In genomic region chr5:166505086-166505485, GRCh38 we compare ENCODE assay signal across 18 cellular contexts.
DNase-seq lines count a peak whose midpoint lies in the region; ATAC-seq and TF ChIP-seq lines count a peak whose summit lies in the region.
"Had no signal": no experiment of that assay in that cellular context is flagged by ENCODE, and none has a peak within 500 bp of the region (broad histone marks: within the 10 kb centered on the region; RNA-seq: fewer than 3 reads in every experiment).

No MANE protein-coding gene starts in this region.

- intact Hi-C loops in left ventricle myocardium superior (cut with micrococcal nuclease) (no loop called here), heart left ventricle (cut with DNase I) (no loop called here)

- no peaks in the 10 kb centered on the region for H3K9me3 ChIP-seq in heart left ventricle

- no peak overlapping the region for H3K4me3 ChIP-seq in heart left ventricle

- WGBS in heart left ventricle, 4 donors, result 47 to 59% (median 53%) methylated on average over 2 of the region's 2 CpGs

- H3K36me3 ChIP-seq in heart left ventricle, result no peaks in the 10 kb centered on the region

- TF ChIP-seq CTCF in heart left ventricle (IDR thresholded peaks at IDR 0.05) (no peak), GM20000 (IDR thresholded peaks at IDR 0.05; ENCODE audit: extremely low read depth, missing control alignments) (no peak)

- no peaks in the 10 kb centered on the region for H3K27me3 ChIP-seq in heart left ventricle

- H3K4me1 ChIP-seq in heart left ventricle, result no peaks in the 10 kb centered on the region

- DNase-seq in left ventricle myocardium superior, result peak; percentile 28
- DNase-seq in heart left ventricle, result no peak
- peak; percentile 25 for DNase-seq in NCI-H2171 (lab: John Stamatoyannopoulos, UW)
- DNase-seq in NCI-H774 (lab: John Stamatoyannopoulos, UW), result peak; percentile 59
- DNase-seq in OCI-M2 (lab: John Stamatoyannopoulos, UW; ENCODE audit: unreplicated experiment), result no peak
- no peak for DNase-seq in GM20000 (ENCODE audit: low spot score)
- DNase-seq: GOT3, NCI-H1694, NCI-H526, SK-N-SH, T-cell, T-helper 9 cell had no signal

- ATAC-seq in left ventricle myocardium superior (no peak), heart left ventricle (no peak), GM19452 (IDR thresholded peaks at IDR 0.05; ENCODE audit: unreplicated experiment) (no peak), HG03139 (IDR thresholded peaks at IDR 0.05; ENCODE audit: unreplicated experiment) (no peak)
- ATAC-seq: HepG2, Panc1, T-cell had no signal

- no peak for TF ChIP-seq POLR2A in heart left ventricle (IDR thresholded peaks at IDR 0.05)

- H3K27ac ChIP-seq in heart left ventricle, result no peak overlapping the region
- H3K27ac ChIP-seq: C4-2B, KMS-11 had no signal

Comparison
In these comparisons a context has a peak if more than half of its experiments do, and no peak if none do; other contexts are left out.
1. DNase-seq: peak in left ventricle myocardium superior (single experiment), NCI-H2171 (single experiment) and NCI-H774 (single experiment); none in heart left ventricle (0 of 5), OCI-M2 (single experiment) and GM20000 (single experiment).